17 cellular contexts compared by ENCODE assay signal in genomic region chr2:189125195-189125594, GRCh38. TPM values are rescaled to one million over a fixed set of nuclear protein-coding genes. Genes with fewer than 3 reads are reported as not detected.
DNase-seq lines count a peak whose midpoint lies in the region; ATAC-seq, FAIRE-seq and TF ChIP-seq lines count a peak whose summit lies in the region.
"Had no signal": no experiment of that assay in that cellular context is flagged by ENCODE, and none has a peak within 500 bp of the region (broad histone marks: within the 10 kb centered on the region; RNA-seq: fewer than 3 reads in every experiment).

No MANE protein-coding gene starts in this region.

- H3K79me2 ChIP-seq in smooth muscle cell (ENCODE audit: low read depth), result peaks cover 96% of the 10 kb centered on the region

- CTCF ChIA-PET in A549 (lab: Yijun Ruan, JAX) (no interaction called here), Panc1 (lab: Charles Lee) (no interaction called here)

- H4K20me1 ChIP-seq in smooth muscle cell (ENCODE audit: low read depth), result peaks cover 13% of the 10 kb centered on the region
- H4K20me1 ChIP-seq: BLaER1 treated with 17β-estradiol and CSF1 and Interleukin-3, amounts not matched to agents 10 nM and 100 nM had no signal

- no peak overlapping the region for H3K27ac ChIP-seq in A549
- peak overlapping the region; percentile 79 for H3K27ac ChIP-seq in Panc1 (ENCODE audit: low read length)
- peak overlapping the region; percentile 45 for H3K27ac ChIP-seq in smooth muscle cell (ENCODE audit: low read depth)
- H3K27ac ChIP-seq: BLaER1 treated with 17β-estradiol and CSF1 and Interleukin-3, amounts not matched to agents 10 nM and 100 nM had no signal

- peak overlapping the region; percentile 75 for H3K27ac Mint-ChIP-seq in HFFc6
- no peak overlapping the region for H3K27ac Mint-ChIP-seq in activated naive CD8-positive, alpha-beta T cell treated with anti-CD3 and anti-CD28 coated beads for 36 hours
- H3K27ac Mint-ChIP-seq: B cell; CD8-positive, alpha-beta T cell had no signal

- intact Hi-C loops in Panc1 (cut with micrococcal nuclease; ENCODE audit: unreplicated experiment) (no loop called here), lower leg skin (cut with DNase I; ENCODE audit: low total_unique reads) (no loop called here)

- H3K9me3 ChIP-seq in A549, result no peaks in the 10 kb centered on the region
- H3K9me3 ChIP-seq in Panc1 (ENCODE audit: control insufficient read depth, insufficient read depth, low read depth, low read length), result no peaks in the 10 kb centered on the region
- H3K9me3 ChIP-seq in smooth muscle cell (replicated peaks; ENCODE audit: low read depth), result no peaks in the 10 kb centered on the region
- H3K9me3 ChIP-seq: BLaER1 treated with 17β-estradiol and CSF1 and Interleukin-3, amounts not matched to agents 10 nM and 100 nM; HAP-1 had no signal

- H3K27me3 ChIP-seq in Panc1 (ENCODE audit: control insufficient read depth, insufficient read depth, low read length) (no peaks in the 10 kb centered on the region), smooth muscle cell (ENCODE audit: low read depth) (no peaks in the 10 kb centered on the region)
- H3K27me3 ChIP-seq: BLaER1 treated with 17β-estradiol and CSF1 and Interleukin-3, amounts not matched to agents 10 nM and 100 nM had no signal

- H3K4me2 ChIP-seq in A549 (peak overlapping the region; percentile 71; the same call in 2 of the 3 replicates), smooth muscle cell (peak overlapping the region; percentile 29)
- H3K4me2 ChIP-seq: BLaER1 treated with 17β-estradiol and CSF1 and Interleukin-3, amounts not matched to agents 10 nM and 100 nM had no signal

- in situ Hi-C loops in Panc1 (cut with HindIII; ENCODE audit: low pct_unique_long_range_greater_than_20kb, low sequenced_read_pairs), result no loop called here

- no peak for TF ChIP-seq CTCF in A549 (IDR thresholded peaks at IDR 0.05)
- TF ChIP-seq CTCF in HFFc6 (IDR thresholded peaks at IDR 0.05), result no peak
- no peak for TF ChIP-seq CTCF in Panc1 (IDR thresholded peaks at IDR 0.05)
- TF ChIP-seq CTCF in smooth muscle cell (IDR thresholded peaks at IDR 0.05; ENCODE audit: borderline replicate concordance, insufficient read depth, poor library complexity, severe bottlenecking), result no peak
- TF ChIP-seq CTCF in lower leg skin (IDR thresholded peaks at IDR 0.05), result no peak

- ATAC-seq in A549 (no peak), Panc1 (no peak)
- ATAC-seq: CD8-positive, alpha-beta T cell; GM12878 had no signal

- POLR2A ChIA-PET in A549 (lab: Yijun Ruan, JAX), result no interaction called here
- POLR2A ChIA-PET in Panc1 (lab: Charles Lee), result no interaction called here

- peaks cover 64% of the 10 kb centered on the region for H3K36me3 Mint-ChIP-seq in HFFc6 (ENCODE audit: low read depth)
- H3K36me3 Mint-ChIP-seq in activated naive CD8-positive, alpha-beta T cell treated with anti-CD3 and anti-CD28 coated beads for 36 hours, result no peaks in the 10 kb centered on the region
- H3K36me3 Mint-ChIP-seq: CD8-positive, alpha-beta T cell had no signal

- no peak overlapping the region for H3K9ac ChIP-seq in smooth muscle cell (ENCODE audit: low read depth)
- H3K9ac ChIP-seq: BLaER1 treated with 17β-estradiol and CSF1 and Interleukin-3, amounts not matched to agents 10 nM and 100 nM had no signal

- peaks cover 98% of the 10 kb centered on the region for H3K4me1 Mint-ChIP-seq in HFFc6 (ENCODE audit: low read depth)
- peaks cover 3% of the 10 kb centered on the region for H3K4me1 Mint-ChIP-seq in activated naive CD8-positive, alpha-beta T cell treated with anti-CD3 and anti-CD28 coated beads for 36 hours
- H3K4me1 Mint-ChIP-seq: B cell had no signal

- peaks cover 20% of the 10 kb centered on the region for H3F3A ChIP-seq in smooth muscle cell (ENCODE audit: low read depth)

- DNase-seq in A549 (ENCODE audit: low read depth in 1 of 2, low spot score in 1 of 2) (no peak), HFFc6 (no peak), Panc1 (ENCODE audit: low read depth, low spot score) (no peak), smooth muscle cell (lab: John Stamatoyannopoulos, UW; ENCODE audit: unreplicated experiment) (no peak), HCEC 1CT (no peak), lower leg skin (ENCODE audit: low spot score in 2 of 2) (no peak)
- DNase-seq in activated naive CD8-positive, alpha-beta T cell treated with anti-CD3 and anti-CD28 coated beads for 36 hours, result no peak
- DNase-seq: 8988T; Calu3; CD8-positive, alpha-beta T cell; DMS79 treated with DMSO at 0.1 percent for 48 hours had no signal

- TF ChIP-seq RAD21 in A549 (conservative IDR thresholded peaks at IDR 0.05 in 1 of 2, IDR thresholded peaks at IDR 0.05 in 1 of 2), result no peak

- BruUV-seq in Panc1 (replicated peaks; lab: Mats Ljungman, UMichigan), result no TSS peak

- no peak for FAIRE-seq in A549 (lab: Jason Lieb, UNC)
- FAIRE-seq: GM12878, GM19239, H1 had no signal

- no peak overlapping the region for H2AFZ ChIP-seq in smooth muscle cell (ENCODE audit: low read depth)

- H3K4me1 ChIP-seq in A549, result peaks cover 34% of the 10 kb centered on the region; the same call in 2 of the 3 replicates
- peaks cover 47% of the 10 kb centered on the region for H3K4me1 ChIP-seq in Panc1 (ENCODE audit: control insufficient read depth, insufficient read depth, low read length)
- H3K4me1 ChIP-seq in smooth muscle cell (ENCODE audit: low read depth), result peaks cover 17% of the 10 kb centered on the region
- H3K4me1 ChIP-seq: HAP-1 had no signal

- no peak for TF ChIP-seq EP300 in A549 (IDR thresholded peaks at IDR 0.05)

- H3K36me3 ChIP-seq in Panc1 (ENCODE audit: control insufficient read depth, insufficient read depth, low read length), result no peaks in the 10 kb centered on the region
- H3K36me3 ChIP-seq in smooth muscle cell (ENCODE audit: low read depth), result no peaks in the 10 kb centered on the region
- H3K36me3 ChIP-seq: BLaER1 treated with 17β-estradiol and CSF1 and Interleukin-3, amounts not matched to agents 10 nM and 100 nM; HAP-1 had no signal

- no peak overlapping the region for H3K4me3 ChIP-seq in A549
- H3K4me3 ChIP-seq in Panc1 (ENCODE audit: low read depth in 2 of 2, low read length in 2 of 2), result no peak overlapping the region
- H3K4me3 ChIP-seq in smooth muscle cell, result no peak overlapping the region
- no peak overlapping the region for H3K4me3 ChIP-seq in lower leg skin (ENCODE audit: low read depth, poor library complexity, severe bottlenecking)
- H3K4me3 ChIP-seq: BLaER1 treated with 17β-estradiol and CSF1 and Interleukin-3, amounts not matched to agents 10 nM and 100 nM; GM12878; HAP-1 had no signal

- peaks cover 2% of the 10 kb centered on the region for H3K27me3 Mint-ChIP-seq in HFFc6 (ENCODE audit: insufficient read depth)
- peaks cover 10% of the 10 kb centered on the region for H3K27me3 Mint-ChIP-seq in activated naive CD8-positive, alpha-beta T cell treated with anti-CD3 and anti-CD28 coated beads for 36 hours

- TF ChIP-seq POLR2A in A549 (IDR thresholded peaks at IDR 0.05; ENCODE audit: low read length) (no peak), lower leg skin (IDR thresholded peaks at IDR 0.05) (no peak)

- peak overlapping the region; percentile 43; the same call in 1 of the 2 replicates for H3K4me3 Mint-ChIP-seq in HFFc6
- H3K4me3 Mint-ChIP-seq in activated naive CD8-positive, alpha-beta T cell treated with anti-CD3 and anti-CD28 coated beads for 36 hours, result no peak overlapping the region
- H3K4me3 Mint-ChIP-seq: B cell; CD8-positive, alpha-beta T cell had no signal

- H3K9me3 Mint-ChIP-seq in HFFc6, result no peaks in the 10 kb centered on the region; the same call in 1 of the 2 replicates
- no peaks in the 10 kb centered on the region for H3K9me3 Mint-ChIP-seq in activated naive CD8-positive, alpha-beta T cell treated with anti-CD3 and anti-CD28 coated beads for 36 hours
- H3K9me3 Mint-ChIP-seq: CD8-positive, alpha-beta T cell had no signal

TF ChIP-seq in A549, 52 proteins besides CTCF, POLR2A, EP300 and RAD21:
- TF ChIP-seq BHLHE40 (IDR thresholded peaks at IDR 0.05; ENCODE audit: low read depth, low read length) (no peak), MAFK (IDR thresholded peaks at IDR 0.05; ENCODE audit: partially characterized antibody) (peak; percentile 74), HOXB13 (CRISPR knock-in tag; IDR thresholded peaks at IDR 0.05; ENCODE audit: low read depth) (no peak)
- TF ChIP-seq, protein P1, sequence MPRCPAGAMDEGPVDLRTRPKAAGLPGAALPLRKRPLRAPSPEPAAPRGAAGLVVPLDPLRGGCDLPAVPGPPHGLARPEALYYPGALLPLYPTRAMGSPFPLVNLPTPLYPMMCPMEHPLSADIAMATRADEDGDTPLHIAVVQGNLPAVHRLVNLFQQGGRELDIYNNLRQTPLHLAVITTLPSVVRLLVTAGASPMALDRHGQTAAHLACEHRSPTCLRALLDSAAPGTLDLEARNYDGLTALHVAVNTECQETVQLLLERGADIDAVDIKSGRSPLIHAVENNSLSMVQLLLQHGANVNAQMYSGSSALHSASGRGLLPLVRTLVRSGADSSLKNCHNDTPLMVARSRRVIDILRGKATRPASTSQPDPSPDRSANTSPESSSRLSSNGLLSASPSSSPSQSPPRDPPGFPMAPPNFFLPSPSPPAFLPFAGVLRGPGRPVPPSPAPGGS (IDR thresholded peaks at IDR 0.05), result no peak

RNA-seq across cellular contexts. Expression of gene COL5A2, which starts 54.4 kb away (rescaled TPM):
- polyA plus RNA-seq in A549 (2011; rRNA removed) (215 and 244 TPM in 2 replicates), A549 (2017; fragmentation: RNase III; extraction: RNeasy Plus Mini Kit Qiagen cat#74134 plus additional on column Dnase treatment) (114 to 156 TPM (median 152 TPM) in 3 replicates), smooth muscle cell (295 and 364 TPM in 2 replicates)
- 66.7 and 70.8 TPM in 2 replicates for polyA plus RNA-seq in A549 (2012; cell fraction: cytosol; rRNA removed)
- polyA plus RNA-seq in A549 (2012; cell fraction: nucleus; rRNA removed), result 138 and 156 TPM in 2 replicates
- 199 and 285 TPM in 2 replicates for polyA minus RNA-seq in A549 (2011; rRNA and poly(A)+ RNA removed)
- 100 to 1,000 TPM; 265 to 388 (median 303) TPM for total RNA-seq in HFFc6 (2021; fragmentation: NEBNext Ultra II Directional; extraction: Animal tissue kit (Norgen Biotek cat#: 25700))
- total RNA-seq in Panc1 (2021; ENCODE audit: unreplicated experiment) (144 TPM), smooth muscle cell (697 and 944 TPM in 2 replicates), lower leg skin (10 to 100 TPM in 3 of 4 donors, 1 to 10 TPM in 1; 7.7 to 29.5 (median 16.9) TPM)
- polyA plus RNA-seq in Panc1 (2012; ENCODE audit: insufficient read length), result 91.2 TPM
- total RNA-seq in activated naive CD8-positive, alpha-beta T cell treated with anti-CD3 and anti-CD28 coated beads for 36 hours, result 1 to 10 TPM; 3.1 to 3.3 TPM

Comparison
In these comparisons a context has a peak if more than half of its experiments do, and no peak if none do; other contexts are left out.
1. H3K27ac ChIP-seq: peak in Panc1 (single experiment) and smooth muscle cell (single experiment); none in A549 (0 of 2).